22 cellular contexts compared by ENCODE assay signal in the genomic region with DNA sequence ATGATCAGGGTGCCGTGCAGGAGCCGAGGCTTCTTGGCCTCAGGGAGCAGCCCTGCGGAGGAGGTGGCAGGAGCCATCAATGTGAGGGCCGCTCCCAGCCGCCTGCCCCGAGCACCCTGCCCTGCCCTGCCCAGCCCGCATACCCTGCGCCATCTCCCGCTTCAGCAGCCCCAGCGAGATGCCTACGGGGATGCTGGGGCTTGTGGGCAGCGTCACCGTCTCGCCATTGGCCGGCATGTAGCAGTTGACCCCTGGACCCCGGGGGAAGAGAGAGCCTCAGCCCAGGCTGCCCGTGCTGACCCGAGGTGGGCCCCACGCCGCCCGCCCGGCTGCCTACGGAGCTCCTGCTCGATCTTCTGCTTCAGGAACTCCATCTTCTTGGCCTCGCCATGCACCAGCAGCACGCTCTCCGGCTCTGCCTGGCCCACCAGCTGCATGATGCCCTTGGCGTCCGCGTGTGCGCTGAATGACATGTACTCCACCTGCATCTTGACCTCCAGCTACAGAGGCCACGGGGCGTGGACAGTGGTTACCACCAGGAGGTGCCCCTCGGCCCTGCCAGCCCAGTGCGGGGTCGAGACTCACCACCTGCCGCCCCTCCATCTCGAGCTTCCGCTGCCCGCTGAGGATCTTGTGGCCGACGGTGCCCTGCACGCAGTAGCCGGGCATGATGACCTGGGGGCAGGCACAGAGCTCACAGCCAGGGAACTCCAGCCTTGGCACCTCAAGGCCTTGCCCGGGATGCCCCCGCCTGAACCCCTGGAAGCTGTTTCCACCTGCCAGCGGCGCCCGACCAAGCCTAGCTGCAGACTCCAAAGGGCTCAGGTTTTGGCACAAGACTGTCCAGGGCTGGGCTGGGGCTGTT.
"Had no signal": no experiment of that assay in that cellular context is flagged by ENCODE, and none has a peak within 500 bp of the region (broad histone marks: within the 10 kb centered on the region; RNA-seq: fewer than 3 reads in every experiment).

No MANE protein-coding gene starts in this region.

- H3K27me3 Mint-ChIP-seq: activated CD4-positive, alpha-beta memory T cell treated with anti-CD3 and anti-CD28 coated beads, Interleukin-2, amount 10 ng/mL, durations not matched to agents 7 days and 5 days; activated naive CD8-positive, alpha-beta T cell treated with anti-CD3 and anti-CD28 coated beads, Interleukin-2, amount 10 ng/mL, durations not matched to agents 7 days and 5 days; type B pancreatic cell had no signal

- ATAC-seq: activated T-cell treated with anti-CD3 and anti-CD28 coated beads, Interleukin-2, amount 50 U/mL, for 72 hours; gastroesophageal sphincter; heart left ventricle; left colon had no signal

- DNase-seq: activated CD4-positive, alpha-beta memory T cell treated with anti-CD3 and anti-CD28 coated beads, Interleukin-2, amount 10 ng/mL, durations not matched to agents 7 days and 5 days; activated CD4-positive, alpha-beta T cell treated with anti-CD3 and anti-CD28 coated beads for 48 hours; activated CD4-positive, CD25-positive, alpha-beta regulatory T cell; activated effector memory CD4-positive, alpha-beta T cell treated with Interleukin-2 at 50 U/mL for 16 hours; activated naive CD4-positive, alpha-beta T cell treated with anti-CD3 and anti-CD28 coated beads for 36 hours; activated naive CD8-positive, alpha-beta T cell treated with anti-CD3 and anti-CD28 coated beads, Interleukin-2, amount 10 ng/mL, durations not matched to agents 7 days and 5 days; activated T-cell treated with anti-CD3 and anti-CD28 coated beads, Interleukin-2, amount 50 U/mL, for 72 hours; amniotic stem cell; colonic mucosa; dorsolateral prefrontal cortex; endodermal cell; heart left ventricle; left colon; mesenchymal stem cell; stimulated activated CD4-positive, alpha-beta T cell treated with anti-CD3 and anti-CD28 coated beads, Interleukin-2, amount 100 ng/mL, for 48 hours; stimulated activated naive CD4-positive, alpha-beta T cell treated with Interleukin-2 at 50 U/mL for 16 hours had no signal

- H3K9ac ChIP-seq: neural progenitor cell had no signal

- H3K36me3 ChIP-seq: colonic mucosa, neural progenitor cell had no signal

- H3K4me3 ChIP-seq: breast epithelium, colonic mucosa, dorsolateral prefrontal cortex, gastroesophageal sphincter, heart left ventricle, neural progenitor cell, thoracic aorta, vagina had no signal

- H3K4me3 Mint-ChIP-seq: activated CD4-positive, alpha-beta memory T cell treated with anti-CD3 and anti-CD28 coated beads, Interleukin-2, amount 10 ng/mL, durations not matched to agents 7 days and 5 days; activated naive CD4-positive, alpha-beta T cell treated with anti-CD3 and anti-CD28 coated beads for 36 hours; activated naive CD8-positive, alpha-beta T cell treated with anti-CD3 and anti-CD28 coated beads, Interleukin-2, amount 10 ng/mL, durations not matched to agents 7 days and 5 days; activated T-cell treated with anti-CD3 and anti-CD28 coated beads, Interleukin-2, amount 50 U/mL, for 72 hours; endodermal cell; neural progenitor cell; type B pancreatic cell had no signal

- H3K27ac Mint-ChIP-seq: activated CD4-positive, alpha-beta memory T cell treated with anti-CD3 and anti-CD28 coated beads, Interleukin-2, amount 10 ng/mL, durations not matched to agents 7 days and 5 days; activated naive CD4-positive, alpha-beta T cell treated with anti-CD3 and anti-CD28 coated beads for 36 hours; activated naive CD8-positive, alpha-beta T cell treated with anti-CD3 and anti-CD28 coated beads, Interleukin-2, amount 10 ng/mL, durations not matched to agents 7 days and 5 days; activated T-cell treated with anti-CD3 and anti-CD28 coated beads, Interleukin-2, amount 50 U/mL, for 72 hours; endodermal cell; neural progenitor cell; type B pancreatic cell had no signal

- H3K4me2 ChIP-seq: neural progenitor cell had no signal

- H3K27ac ChIP-seq: breast epithelium, colonic mucosa, dorsolateral prefrontal cortex, gastroesophageal sphincter, heart left ventricle, neural progenitor cell, thoracic aorta, vagina had no signal

- H3K27me3 ChIP-seq: breast epithelium, colonic mucosa, dorsolateral prefrontal cortex, gastroesophageal sphincter, heart left ventricle, vagina had no signal

- H3K9me3 ChIP-seq: breast epithelium, colonic mucosa, gastroesophageal sphincter, heart left ventricle, thoracic aorta, vagina had no signal

- H3K9me3 Mint-ChIP-seq: activated CD4-positive, alpha-beta memory T cell treated with anti-CD3 and anti-CD28 coated beads, Interleukin-2, amount 10 ng/mL, durations not matched to agents 7 days and 5 days; activated naive CD4-positive, alpha-beta T cell treated with anti-CD3 and anti-CD28 coated beads for 36 hours; activated naive CD8-positive, alpha-beta T cell treated with anti-CD3 and anti-CD28 coated beads, Interleukin-2, amount 10 ng/mL, durations not matched to agents 7 days and 5 days; activated T-cell treated with anti-CD3 and anti-CD28 coated beads, Interleukin-2, amount 50 U/mL, for 72 hours; endodermal cell; neural progenitor cell; type B pancreatic cell had no signal

- H2AFZ ChIP-seq: neural progenitor cell had no signal
